Comparison of ENCODE assay signal across 28 cellular contexts in genomic region chr4:74092957-74093356, GRCh38. TPM values are rescaled to one million over a fixed set of nuclear protein-coding genes. Genes with fewer than 3 reads are reported as not detected.
A peak's percentile ranks its signal among the peaks of the same experiment; 100 is the strongest.
DNase-seq lines count a peak whose midpoint lies in the region; ATAC-seq and TF ChIP-seq lines count a peak whose summit lies in the region.
"Had no signal": no experiment of that assay in that cellular context is flagged by ENCODE, and none has a peak within 500 bp of the region (broad histone marks: within the 10 kb centered on the region; RNA-seq: fewer than 3 reads in every experiment).

No MANE protein-coding gene starts in this region.

- H3K27ac Mint-ChIP-seq in effector memory CD8-positive, alpha-beta T cell, result no peak overlapping the region
- H3K27ac Mint-ChIP-seq: activated CD4-positive, alpha-beta T cell treated with anti-CD3 and anti-CD28 coated beads, Interleukin-2, amount 10 ng/mL, durations not matched to agents 7 days and 5 days; activated T-cell treated with anti-CD3 and anti-CD28 coated beads, Interleukin-2, amount 50 U/mL, for 24 hours; CD8-positive, alpha-beta T cell; GM23338; HFFc6; natural killer cell had no signal

- no peaks in the 10 kb centered on the region for H3K36me3 Mint-ChIP-seq in effector memory CD8-positive, alpha-beta T cell (ENCODE audit: insufficient read depth)
- H3K36me3 Mint-ChIP-seq: CD8-positive, alpha-beta T cell; natural killer cell had no signal

- H3K27me3 Mint-ChIP-seq in effector memory CD8-positive, alpha-beta T cell, result peaks cover 21 to 32% of the 10 kb centered on the region in 2 donors

- no peaks in the 10 kb centered on the region for H3K4me1 Mint-ChIP-seq in effector memory CD8-positive, alpha-beta T cell (ENCODE audit: low read depth in 2 of 2)

- no peaks in the 10 kb centered on the region for H3K27me3 ChIP-seq in right cardiac atrium (ENCODE audit: control insufficient read depth, insufficient read depth)
- H3K27me3 ChIP-seq in heart right ventricle, result peaks cover 0 to 3% (median 0%) of the 10 kb centered on the region in 7 donors
- no peaks in the 10 kb centered on the region for H3K27me3 ChIP-seq in lower lobe of right lung (ENCODE audit: low read depth)
- H3K27me3 ChIP-seq in upper lobe of right lung, result no peaks in the 10 kb centered on the region
- H3K27me3 ChIP-seq: brain microvascular endothelial cell, right atrium auricular region had no signal

- H3K4me3 ChIP-seq in right cardiac atrium (ENCODE audit: low read length) (no peak overlapping the region), heart right ventricle (no peak overlapping the region), epithelial cell of esophagus (ENCODE audit: low read length) (no peak overlapping the region), lower lobe of right lung (no peak overlapping the region), upper lobe of right lung (no peak overlapping the region)
- H3K4me3 ChIP-seq: GM23338, right atrium auricular region, thoracic aorta had no signal

- DNase-seq in right cardiac atrium, result no peak
- no peak for DNase-seq in heart right ventricle
- peak; percentile 37 for DNase-seq in epithelial cell of esophagus (ENCODE audit: low read depth)
- no peak for DNase-seq in lower lobe of right lung
- no peak for DNase-seq in upper lobe of right lung
- DNase-seq in effector memory CD8-positive, alpha-beta T cell, result no peak
- no peak for DNase-seq in NCI-H69 (lab: John Stamatoyannopoulos, UW)
- DNase-seq: 8988T; activated CD4-positive, alpha-beta T cell treated with anti-CD3 and anti-CD28 coated beads, Interleukin-2, amount 10 ng/mL, durations not matched to agents 7 days and 5 days; activated T-cell treated with anti-CD3 and anti-CD28 coated beads, Interleukin-2, amount 50 U/mL, for 24 hours; brain microvascular endothelial cell; CD8-positive, alpha-beta T cell; erythroblast; HFFc6; hippocampal formation; left ventricle myocardium superior; natural killer cell; NCI-H510A; NK-92 treated with Interleukin-12 subunit alpha and Interleukin-12 subunit beta, amount 100 ng/mL, for 24 hours; SHP77 treated with DMSO at 0.1 percent for 48 hours; stimulated activated naive CD4-positive, alpha-beta T cell; SW 1271; T1000 had no signal

- TF ChIP-seq CTCF in heart right ventricle (IDR thresholded peaks at IDR 0.05) (no peak), epithelial cell of esophagus (IDR thresholded peaks at IDR 0.05; ENCODE audit: insufficient read depth, low read depth, low read length, missing control alignments) (no peak), lower lobe of right lung (IDR thresholded peaks at IDR 0.05) (no peak), upper lobe of right lung (IDR thresholded peaks at IDR 0.05) (no peak)

- intact Hi-C loops in right cardiac atrium (cut with DNase I) (no loop called here), heart right ventricle (cut with DNase I) (loop anchor here in 2 of 10 donors (5.0 to 10.0 kb wide), 2 partner anchors 48 to 56 kb away; partner anchors contain the start of gene CXCL3 (in 1 of the 2)), lower lobe of right lung (cut with DNase I) (no loop called here), upper lobe of right lung (cut with DNase I) (no loop called here)

- WGBS in right cardiac atrium, result 72% methylated on average over 2 of the region's 2 CpGs
- whole genome bisulfite sequencing in heart right ventricle, 2 donors, result 81 to 82% methylated on average over 2 of the region's 2 CpGs

- no peak overlapping the region for H3K4me3 Mint-ChIP-seq in effector memory CD8-positive, alpha-beta T cell
- H3K4me3 Mint-ChIP-seq: activated CD4-positive, alpha-beta T cell treated with anti-CD3 and anti-CD28 coated beads, Interleukin-2, amount 10 ng/mL, durations not matched to agents 7 days and 5 days; activated T-cell treated with anti-CD3 and anti-CD28 coated beads, Interleukin-2, amount 50 U/mL, for 24 hours; CD8-positive, alpha-beta T cell; GM23338; HFFc6; natural killer cell had no signal

- H3K4me1 ChIP-seq in right cardiac atrium (ENCODE audit: control insufficient read depth, insufficient read depth, low read length) (peaks cover 5% of the 10 kb centered on the region), heart right ventricle (peaks cover 0 to 26% (median 4%) of the 10 kb centered on the region in 9 donors), lower lobe of right lung (peaks cover 26% of the 10 kb centered on the region), upper lobe of right lung (peaks cover 4% of the 10 kb centered on the region)

- H3K9me3 Mint-ChIP-seq in effector memory CD8-positive, alpha-beta T cell, result no peaks in the 10 kb centered on the region
- H3K9me3 Mint-ChIP-seq: activated CD4-positive, alpha-beta T cell treated with anti-CD3 and anti-CD28 coated beads, Interleukin-2, amount 10 ng/mL, durations not matched to agents 7 days and 5 days; activated T-cell treated with anti-CD3 and anti-CD28 coated beads, Interleukin-2, amount 50 U/mL, for 24 hours; CD8-positive, alpha-beta T cell; GM23338; HFFc6 had no signal

- H3K27ac ChIP-seq in right cardiac atrium (ENCODE audit: low read length) (no peak overlapping the region), heart right ventricle (peak overlapping the region in 1 of 10 donors; percentile 69), lower lobe of right lung (peak overlapping the region; percentile 2), upper lobe of right lung (peak overlapping the region; percentile 55)
- H3K27ac ChIP-seq: brain microvascular endothelial cell, right atrium auricular region, thoracic aorta had no signal

- no peaks in the 10 kb centered on the region for H3K36me3 ChIP-seq in heart right ventricle
- no peaks in the 10 kb centered on the region for H3K36me3 ChIP-seq in lower lobe of right lung
- H3K36me3 ChIP-seq in upper lobe of right lung, result no peaks in the 10 kb centered on the region
- H3K36me3 ChIP-seq: brain microvascular endothelial cell, right atrium auricular region, thoracic aorta had no signal

- ATAC-seq in right cardiac atrium, result peak; percentile 35 to 74
- ATAC-seq in heart right ventricle, result no peak
- peak; percentile 25 to 57 for ATAC-seq in lower lobe of right lung
- peak; percentile 55 for ATAC-seq in upper lobe of right lung
- no peak for ATAC-seq in effector memory CD8-positive, alpha-beta T cell (replicated peaks)
- no peak for ATAC-seq in HG03469 (IDR thresholded peaks at IDR 0.05; ENCODE audit: unreplicated experiment)
- ATAC-seq: CD8-positive, alpha-beta T cell; GM23338; HepG2; left ventricle myocardium superior; natural killer cell had no signal

- no peaks in the 10 kb centered on the region for H3K9me3 ChIP-seq in right cardiac atrium (ENCODE audit: control insufficient read depth, low read length)
- no peaks in the 10 kb centered on the region for H3K9me3 ChIP-seq in heart right ventricle
- no peaks in the 10 kb centered on the region for H3K9me3 ChIP-seq in lower lobe of right lung
- no peaks in the 10 kb centered on the region for H3K9me3 ChIP-seq in upper lobe of right lung
- H3K9me3 ChIP-seq: right atrium auricular region, thoracic aorta had no signal

RNA-seq across cellular contexts. Expression of gene CXCL2, which starts 6.0 kb away (rescaled TPM):
- total RNA-seq in right cardiac atrium, result 10 to 100 TPM in 2 of 4 donors, 1 to 10 TPM in 2; 6.2 to 19.1 (median 13.0) TPM
- polyA plus RNA-seq in right cardiac atrium, result 27.2 TPM
- total RNA-seq in heart right ventricle, result 10 to 100 TPM in 7 of 10 donors, 1 to 10 TPM in 3; 8.1 to 37.2 (median 13.4) TPM
- 10 to 100 TPM in 1 of 2 donors, 1 to 10 TPM in 1; 7.7 to 28.5 TPM for polyA plus RNA-seq in heart right ventricle
- total RNA-seq in lower lobe of right lung, result 30.1 TPM
- 51.9 TPM for total RNA-seq in upper lobe of right lung
- polyA plus RNA-seq: HepG2 had no signal

RNA-seq across cellular contexts. Expression of gene CXCL3, which starts 54.5 kb away (rescaled TPM):
- total RNA-seq in right cardiac atrium, result 1 to 10 TPM in 1 of 4 donors, under 1 TPM in 3; 0.50 to 1.9 (median 0.78) TPM
- 2.5 TPM for polyA plus RNA-seq in right cardiac atrium
- total RNA-seq in heart right ventricle, result 1 to 10 TPM in 5 of 10 donors, under 1 TPM in 4, not detected in 1; 0.24 to 5.1 (median 1.4) TPM
- 1 to 10 TPM; 1.1 to 1.9 TPM for polyA plus RNA-seq in heart right ventricle
- total RNA-seq in lower lobe of right lung, result 12.1 TPM
- total RNA-seq in upper lobe of right lung, result 9.7 TPM
- total RNA-seq: activated CD4-positive, alpha-beta T cell treated with anti-CD3 and anti-CD28 coated beads, Interleukin-2, amount 10 ng/mL, durations not matched to agents 7 days and 5 days had no signal
- polyA plus RNA-seq: HepG2 had no signal

Comparison
In these comparisons a context has a peak if more than half of its experiments do, and no peak if none do; other contexts are left out.
1. ATAC-seq: peak in right cardiac atrium (2 of 2), lower lobe of right lung (2 of 2) and upper lobe of right lung (single experiment); none in heart right ventricle (0 of 8), effector memory CD8-positive, alpha-beta T cell (single experiment) and HG03469 (single experiment).